ENCODE assay signal across 22 cellular contexts in the genomic region with DNA sequence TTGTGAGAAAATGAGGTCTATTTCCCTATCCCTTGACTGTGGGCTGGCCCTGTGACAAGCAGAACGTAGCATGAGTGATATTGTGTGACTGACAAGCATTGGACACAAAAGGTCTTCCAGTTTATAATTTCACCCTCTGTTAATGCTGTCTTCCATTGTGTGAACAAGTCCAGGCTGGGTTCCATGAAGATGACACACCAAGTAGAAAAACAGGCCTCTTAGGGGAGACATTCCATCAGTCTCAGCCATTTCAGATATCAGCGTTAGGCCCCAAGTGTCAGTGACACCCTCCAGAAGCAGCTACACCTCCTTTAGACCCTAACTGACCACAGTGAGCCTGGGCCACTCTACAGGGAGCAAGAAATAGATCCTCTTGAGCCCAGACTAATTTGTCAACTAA.
A peak's percentile ranks its signal among the peaks of the same experiment; 100 is the strongest.
DNase-seq lines count a peak whose midpoint lies in the region; ATAC-seq and TF ChIP-seq lines count a peak whose summit lies in the region.
"Had no signal": no experiment of that assay in that cellular context is flagged by ENCODE, and none has a peak within 500 bp of the region (broad histone marks: within the 10 kb centered on the region; RNA-seq: fewer than 3 reads in every experiment).

No MANE protein-coding gene starts in this region.

- H3K79me1 ChIP-seq in IMR-90 (ENCODE audit: low read depth in 1 of 2, low read length in 2 of 2): peaks cover 27 to 40% of the 10 kb centered on the region in 2 experiments

- H3K27me3 Mint-ChIP-seq in nephron progenitor cell (ENCODE audit: low read depth, poor library complexity): no peaks in the 10 kb centered on the region
- H3K27me3 Mint-ChIP-seq: activated naive CD8-positive, alpha-beta T cell treated with anti-CD3 and anti-CD28 coated beads, Interleukin-2, amount 10 ng/mL, durations not matched to agents 7 days and 5 days; dendritic cell treated with granulocyte-macrophage colony-stimulating factor and Interleukin-4, amounts not matched to agents 40 ng/mL and 50 ng/mL, for 4 days; T-cell had no signal

- no peak overlapping the region for H3K9ac ChIP-seq in IMR-90 (ENCODE audit: low read depth, low read length)

- CTCF ChIA-PET in IMR-90 (lab: Yijun Ruan, JAX): no interaction called here

- H3K9me1 ChIP-seq in IMR-90 (ENCODE audit: insufficient read depth, low read length): peaks cover 9% of the 10 kb centered on the region

- H3K27me3 ChIP-seq in IMR-90 (ENCODE audit: control insufficient read depth, insufficient read depth, low read length): no peaks in the 10 kb centered on the region
- H3K27me3 ChIP-seq: gastrocnemius medialis, right lobe of liver, tibial artery had no signal

- H3K4me1 Mint-ChIP-seq in nephron progenitor cell: peaks cover 4% of the 10 kb centered on the region
- H3K4me1 Mint-ChIP-seq: activated naive CD8-positive, alpha-beta T cell treated with anti-CD3 and anti-CD28 coated beads, Interleukin-2, amount 10 ng/mL, durations not matched to agents 7 days and 5 days; T-cell had no signal

- peak overlapping the region; percentile 97; the same call in 2 of the 3 replicates for H2BK15ac ChIP-seq in IMR-90 (ENCODE audit: low read depth, low read length)

- H2AFZ ChIP-seq in IMR-90 (replicated peaks; ENCODE audit: low read length, poor library complexity): peak overlapping the region; percentile 81

- H3K4me3 ChIP-seq in IMR-90 (ENCODE audit: insufficient read depth, low read depth, low read length) (no peak overlapping the region), epithelial cell of esophagus (ENCODE audit: low read length) (no peak overlapping the region)
- H3K4me3 ChIP-seq: gastrocnemius medialis, right lobe of liver, tibial artery had no signal

- peak overlapping the region; percentile 76 for H4K91ac ChIP-seq in IMR-90 (ENCODE audit: insufficient read depth, low read depth, low read length)

- H4K5ac ChIP-seq in IMR-90 (ENCODE audit: low read depth, low read length): peak overlapping the region; percentile 95

- POLR2A ChIA-PET in IMR-90 (lab: Charles Lee; ENCODE audit: unreplicated experiment): no interaction called here

- WGBS in IMR-90 (ENCODE audit: extremely low coverage in 2 of 2, insufficient read length in 1 of 2), 2 experiments: no CpG with 5 or more reads among the region's 2 CpGs

- peak overlapping the region; percentile 94 for H2BK20ac ChIP-seq in IMR-90 (ENCODE audit: low read depth, low read length)

- peak overlapping the region; percentile 52 for H2AK9ac ChIP-seq in IMR-90 (replicated peaks; ENCODE audit: low read depth, low read length, poor library complexity)

- dilution Hi-C loops in IMR-90 (cut with HindIII; ENCODE audit: low sequenced_read_pairs, unreplicated experiment): no loop called here

- in situ Hi-C loops in IMR-90 (cut with MboI; ENCODE audit: low sequenced_read_pairs): no loop called here

- H3K18ac ChIP-seq in IMR-90 (ENCODE audit: low read depth, low read length): peak overlapping the region; percentile 63; the same call in 1 of the 2 replicates

- no peaks in the 10 kb centered on the region for H3K9me3 Mint-ChIP-seq in nephron progenitor cell
- H3K9me3 Mint-ChIP-seq: activated naive CD8-positive, alpha-beta T cell treated with anti-CD3 and anti-CD28 coated beads, Interleukin-2, amount 10 ng/mL, durations not matched to agents 7 days and 5 days; dendritic cell treated with granulocyte-macrophage colony-stimulating factor and Interleukin-4, amounts not matched to agents 40 ng/mL and 50 ng/mL, for 4 days; T-cell had no signal

- ATAC-seq in IMR-90 (ENCODE audit: low read depth) (no peak), HG02840 (IDR thresholded peaks at IDR 0.05; ENCODE audit: low FRiP score, unreplicated experiment) (no peak), HG03439 (IDR thresholded peaks at IDR 0.05; ENCODE audit: unreplicated experiment) (no peak), GM18867 (IDR thresholded peaks at IDR 0.05; ENCODE audit: unreplicated experiment) (no peak)
- ATAC-seq: activated T-cell treated with anti-CD3 and anti-CD28 coated beads, Interleukin-2, amount 50 U/mL, for 4 hours; gastrocnemius medialis; HCT116; Panc1; right lobe of liver; T-cell had no signal

- TF ChIP-seq CTCF in IMR-90 (conservative IDR thresholded peaks at IDR 0.05; ENCODE audit: low read depth, low read length) (no peak), epithelial cell of esophagus (IDR thresholded peaks at IDR 0.05; ENCODE audit: insufficient read depth, low read depth, low read length, missing control alignments) (no peak), nephron progenitor cell (IDR thresholded peaks at IDR 0.05) (no peak)

- peak overlapping the region; percentile 55 for H3K14ac ChIP-seq in IMR-90 (replicated peaks; ENCODE audit: low read depth, low read length)

- H3K4ac ChIP-seq in IMR-90 (ENCODE audit: low read depth, low read length): peak overlapping the region; percentile 72

- peak overlapping the region; percentile 12 to 85; a peak in 3 of 4 replicates for H4K8ac ChIP-seq in IMR-90 (ENCODE audit: low read depth in 2 of 2, low read length in 2 of 2)

- H3K36me3 ChIP-seq in IMR-90 (ENCODE audit: control insufficient read depth, insufficient read depth, low read length): no peaks in the 10 kb centered on the region
- H3K36me3 ChIP-seq: gastrocnemius medialis, right lobe of liver, tibial artery had no signal

- H3K9me3 ChIP-seq in IMR-90 (ENCODE audit: control insufficient read depth, insufficient read depth, low read length): no peaks in the 10 kb centered on the region
- H3K9me3 ChIP-seq: gastrocnemius medialis, right lobe of liver, tibial artery had no signal

- peak overlapping the region; percentile 87 for H3K23ac ChIP-seq in IMR-90 (ENCODE audit: low read depth, low read length)

- peak; percentile 1 for DNase-seq in ELF-1 (ENCODE audit: low read depth, low spot score)
- peak; percentile 38 for DNase-seq in IMR-90
- DNase-seq in epithelial cell of esophagus (ENCODE audit: low read depth): peak; percentile 87
- DNase-seq in nephron progenitor cell: no peak
- DNase-seq: activated gamma-delta T cell treated with Interleukin-2 at 50 U/mL for 16 hours; activated naive CD8-positive, alpha-beta T cell treated with anti-CD3 and anti-CD28 coated beads, Interleukin-2, amount 10 ng/mL, durations not matched to agents 7 days and 5 days; activated T-cell treated with anti-CD3 and anti-CD28 coated beads, Interleukin-2, amount 50 U/mL, for 4 hours; aorta; gastrocnemius medialis; hippocampal formation; mesenchymal stem cell; NCI-H1694; right lobe of liver; stimulated activated CD4-positive, alpha-beta T cell treated with anti-CD3 and anti-CD28 coated beads, Interleukin-4, amount 100 ng/mL, for 24 hours; T-cell; tibial artery had no signal

- H3K56ac ChIP-seq in IMR-90 (ENCODE audit: extremely low read depth, insufficient read depth, low read length): no peak overlapping the region

- peak overlapping the region; percentile 46 for H3K27ac ChIP-seq in IMR-90 (ENCODE audit: insufficient read depth, low read length)
- H3K27ac ChIP-seq: gastrocnemius medialis, right lobe of liver, tibial artery had no signal

- H3K4me1 ChIP-seq in IMR-90 (ENCODE audit: control insufficient read depth, insufficient read depth, low read length): peaks cover 11% of the 10 kb centered on the region
- H3K4me1 ChIP-seq: gastrocnemius medialis, right lobe of liver, tibial artery had no signal

- TF ChIP-seq RAD21 in IMR-90 (IDR thresholded peaks at IDR 0.05; ENCODE audit: low read length): no peak

- H2BK5ac ChIP-seq in IMR-90 (ENCODE audit: low read depth, low read length, poor library complexity, severe bottlenecking): peak overlapping the region; percentile 90

- TF ChIP-seq POLR2A in IMR-90 (IDR thresholded peaks at IDR 0.05; ENCODE audit: low read depth, low read length): no peak

- H3K4me2 ChIP-seq in IMR-90 (ENCODE audit: low read depth, low read length): no peak overlapping the region; the same call in 1 of the 2 replicates

- intact Hi-C loops in IMR-90 (cut with micrococcal nuclease): no loop called here

- peak overlapping the region; percentile 74 for H2BK120ac ChIP-seq in IMR-90 (ENCODE audit: low read depth, low read length)

- no peaks in the 10 kb centered on the region for H3K36me3 Mint-ChIP-seq in nephron progenitor cell (ENCODE audit: low read depth)
- H3K36me3 Mint-ChIP-seq: activated naive CD8-positive, alpha-beta T cell treated with anti-CD3 and anti-CD28 coated beads, Interleukin-2, amount 10 ng/mL, durations not matched to agents 7 days and 5 days; T-cell had no signal

- H3K27ac Mint-ChIP-seq in nephron progenitor cell: peak overlapping the region; percentile 60
- H3K27ac Mint-ChIP-seq: activated naive CD8-positive, alpha-beta T cell treated with anti-CD3 and anti-CD28 coated beads, Interleukin-2, amount 10 ng/mL, durations not matched to agents 7 days and 5 days; dendritic cell treated with granulocyte-macrophage colony-stimulating factor and Interleukin-4, amounts not matched to agents 40 ng/mL and 50 ng/mL, for 4 days; T-cell had no signal

- no peak overlapping the region for H3K4me3 Mint-ChIP-seq in nephron progenitor cell
- H3K4me3 Mint-ChIP-seq: activated naive CD8-positive, alpha-beta T cell treated with anti-CD3 and anti-CD28 coated beads, Interleukin-2, amount 10 ng/mL, durations not matched to agents 7 days and 5 days; activated T-cell treated with anti-CD3 and anti-CD28 coated beads, Interleukin-2, amount 50 U/mL, for 4 hours; dendritic cell treated with granulocyte-macrophage colony-stimulating factor and Interleukin-4, amounts not matched to agents 40 ng/mL and 50 ng/mL, for 4 days; T-cell had no signal

- H2AK5ac ChIP-seq in IMR-90 (ENCODE audit: low read depth, low read length): peak overlapping the region; percentile 93; the same call in 1 of the 2 replicates

- no peaks in the 10 kb centered on the region for H4K20me1 ChIP-seq in IMR-90 (ENCODE audit: insufficient read depth, low read length)

- BruUV-seq in IMR-90 (replicated peaks; lab: Mats Ljungman, UMichigan): no TSS peak

TF ChIP-seq in IMR-90, 13 proteins besides CTCF, POLR2A, EP300 and RAD21 (continues in another document):
- TF ChIP-seq, protein P1, sequence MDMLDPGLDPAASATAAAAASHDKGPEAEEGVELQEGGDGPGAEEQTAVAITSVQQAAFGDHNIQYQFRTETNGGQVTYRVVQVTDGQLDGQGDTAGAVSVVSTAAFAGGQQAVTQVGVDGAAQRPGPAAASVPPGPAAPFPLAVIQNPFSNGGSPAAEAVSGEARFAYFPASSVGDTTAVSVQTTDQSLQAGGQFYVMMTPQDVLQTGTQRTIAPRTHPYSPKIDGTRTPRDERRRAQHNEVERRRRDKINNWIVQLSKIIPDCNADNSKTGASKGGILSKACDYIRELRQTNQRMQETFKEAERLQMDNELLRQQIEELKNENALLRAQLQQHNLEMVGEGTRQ (IDR thresholded peaks at IDR 0.05; ENCODE audit: low read depth, low read length): no peak
- no peak for TF ChIP-seq FOS (IDR thresholded peaks at IDR 0.05; ENCODE audit: low read depth, low read length)
- TF ChIP-seq NFE2L2 (IDR thresholded peaks at IDR 0.05; ENCODE audit: low read depth, low read length): no peak
